13 cellular contexts compared by ENCODE assay signal in genomic region chr3:124064050-124064449, GRCh38. TPM values are rescaled to one million over a fixed set of nuclear protein-coding genes. Genes with fewer than 3 reads are reported as not detected.
DNase-seq lines count a peak whose midpoint lies in the region; ATAC-seq and TF ChIP-seq lines count a peak whose summit lies in the region.
"Had no signal": no experiment of that assay in that cellular context is flagged by ENCODE, and none has a peak within 500 bp of the region (broad histone marks: within the 10 kb centered on the region; RNA-seq: fewer than 3 reads in every experiment).

No MANE protein-coding gene starts in this region.

- peaks cover 14% of the 10 kb centered on the region for H3K27me3 Mint-ChIP-seq in Calu3 (ENCODE audit: unreplicated experiment)
- H3K27me3 Mint-ChIP-seq: CD4-positive, alpha-beta T cell had no signal

- H3K4me3 ChIP-seq in left ventricle myocardium inferior (no peak overlapping the region), parathyroid adenoma (ENCODE audit: low read depth, low read length) (no peak overlapping the region)
- H3K4me3 ChIP-seq: HAP-1 had no signal

- H3K36me3 Mint-ChIP-seq in Calu3 (ENCODE audit: insufficient read depth, unreplicated experiment): no peaks in the 10 kb centered on the region

- H3K4me1 ChIP-seq in left ventricle myocardium inferior: peaks cover 62% of the 10 kb centered on the region
- H3K4me1 ChIP-seq in parathyroid adenoma: peaks cover 75% of the 10 kb centered on the region
- H3K4me1 ChIP-seq: HAP-1 had no signal

- H3K36me3 ChIP-seq in left ventricle myocardium inferior: no peaks in the 10 kb centered on the region
- H3K36me3 ChIP-seq in parathyroid adenoma (ENCODE audit: control insufficient read depth, insufficient read depth, low read length): no peaks in the 10 kb centered on the region
- H3K36me3 ChIP-seq: HAP-1 had no signal

- H3K27ac ChIP-seq in left ventricle myocardium inferior (replicated peaks) (peak overlapping the region; percentile 21), parathyroid adenoma (peak overlapping the region; percentile 62)

- intact Hi-C loops in left ventricle myocardium inferior (cut with micrococcal nuclease) (no loop called here), cardiac septum (cut with DNase I) (no loop called here), Calu3 (cut with micrococcal nuclease; ENCODE audit: unreplicated experiment) (no loop called here)

- H3K79me2 ChIP-seq in parathyroid adenoma: peaks cover 22% of the 10 kb centered on the region

- H3K27me3 ChIP-seq in left ventricle myocardium inferior (ENCODE audit: low read depth) (no peaks in the 10 kb centered on the region), parathyroid adenoma (ENCODE audit: control insufficient read depth, insufficient read depth, low read length) (no peaks in the 10 kb centered on the region)

- ATAC-seq in SK-N-SH treated with all-trans-retinoic acid at 6 μM for 48 hours: peak; percentile 20; the same call in 1 of the 3 replicates
- ATAC-seq in GM19452 (IDR thresholded peaks at IDR 0.05; ENCODE audit: unreplicated experiment): no peak

- H2AFZ ChIP-seq in parathyroid adenoma: peak overlapping the region; percentile 59

- H3K9me3 ChIP-seq in left ventricle myocardium inferior (replicated peaks) (no peaks in the 10 kb centered on the region), parathyroid adenoma (ENCODE audit: control insufficient read depth, low read length) (no peaks in the 10 kb centered on the region)
- H3K9me3 ChIP-seq: HAP-1 had no signal

- H3K4me1 Mint-ChIP-seq in Calu3 (ENCODE audit: low read depth, unreplicated experiment): no peaks in the 10 kb centered on the region
- H3K4me1 Mint-ChIP-seq: B cell had no signal

- no peak overlapping the region for H3K4me3 Mint-ChIP-seq in Calu3 (ENCODE audit: low read depth, unreplicated experiment)
- H3K4me3 Mint-ChIP-seq: B cell; CD4-positive, alpha-beta T cell had no signal

- BruUV-seq in Calu3 (replicated peaks; lab: Mats Ljungman, UMichigan): no TSS peak

- no peak overlapping the region for H3K4me2 ChIP-seq in parathyroid adenoma (ENCODE audit: low read length)

- no peak overlapping the region for H3K27ac Mint-ChIP-seq in Calu3 (ENCODE audit: unreplicated experiment)
- H3K27ac Mint-ChIP-seq: B cell; CD4-positive, alpha-beta T cell had no signal

- DNase-seq in left ventricle myocardium inferior: no peak
- no peak for DNase-seq in cardiac septum (ENCODE audit: low spot score)
- no peak for DNase-seq in SIG-M5 (lab: John Stamatoyannopoulos, UW)
- no peak for DNase-seq in Calu3
- DNase-seq: C1 segment of cervical spinal cord; CD4-positive, alpha-beta T cell; DND-41; GDM1 had no signal

- TF ChIP-seq CTCF in left ventricle myocardium inferior (IDR thresholded peaks at IDR 0.05; ENCODE audit: borderline replicate concordance) (no peak), parathyroid adenoma (IDR thresholded peaks at IDR 0.05) (no peak), Calu3 (IDR thresholded peaks at IDR 0.05; ENCODE audit: unreplicated experiment) (no peak)

- CTCF ChIA-PET in Calu3 (lab: Charles Lee): no interaction called here

- no peaks in the 10 kb centered on the region for H3K9me3 Mint-ChIP-seq in Calu3 (ENCODE audit: low read depth, unreplicated experiment)
- H3K9me3 Mint-ChIP-seq: CD4-positive, alpha-beta T cell had no signal

- H3K9ac ChIP-seq in parathyroid adenoma: no peak overlapping the region

TF ChIP-seq in SK-N-SH treated with all-trans-retinoic acid at 6 μM for 48 hours, 23 proteins besides CTCF, POLR2A, EP300 and RAD21:
- peak; percentile 80; the same call in 1 of the 2 replicates for TF ChIP-seq ZFP3 (CRISPR knock-in tag; IDR thresholded peaks at IDR 0.05)
- no peak for TF ChIP-seq PPARA (CRISPR knock-in tag; IDR thresholded peaks at IDR 0.05; ENCODE audit: borderline replicate concordance)
- peak; percentile 92 for TF ChIP-seq ZNF70 (CRISPR knock-in tag; IDR thresholded peaks at IDR 0.05)
- TF ChIP-seq TCF4 (CRISPR knock-in tag; IDR thresholded peaks at IDR 0.05; ENCODE audit: borderline replicate concordance): peak; percentile 49; the same call in 1 of the 2 replicates

RNA-seq across cellular contexts. Expression of gene KALRN, which starts 30.9 kb away (rescaled TPM):
- 74.6 TPM for total RNA-seq in left ventricle myocardium inferior
- total RNA-seq in cardiac septum: 139 TPM
- total RNA-seq in Calu3 (2022): 5.0 and 7.4 TPM in 2 replicates
- total RNA-seq: B cell had no signal
